15 cellular contexts compared by ENCODE assay signal in the genomic region with DNA sequence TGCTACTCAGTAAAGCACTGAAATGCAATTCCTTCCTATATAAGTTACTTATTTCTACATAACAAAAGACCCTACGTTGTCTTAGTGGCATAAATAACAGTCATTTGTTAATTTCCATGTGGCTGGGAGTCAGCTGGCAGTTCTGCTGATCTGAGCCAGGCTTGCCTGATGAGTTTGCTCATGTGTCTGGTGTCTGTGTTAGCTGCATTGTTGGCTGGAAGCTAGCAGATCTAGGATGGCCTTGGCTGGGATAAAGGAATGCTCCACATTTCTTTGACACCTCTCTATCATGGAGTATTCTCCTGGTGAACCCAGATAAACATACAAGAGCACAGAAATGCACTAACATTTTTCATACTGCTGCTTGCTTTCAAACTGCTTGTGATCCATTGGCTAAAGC.
DNase-seq lines count a peak whose midpoint lies in the region; ATAC-seq and TF ChIP-seq lines count a peak whose summit lies in the region.
"Had no signal": no experiment of that assay in that cellular context is flagged by ENCODE, and none has a peak within 500 bp of the region (broad histone marks: within the 10 kb centered on the region; RNA-seq: fewer than 3 reads in every experiment).

No MANE protein-coding gene starts in this region.

- H3K4me1 ChIP-seq in left ventricle myocardium inferior (peaks cover 17% of the 10 kb centered on the region), spleen (no peaks in the 10 kb centered on the region), esophagus muscularis mucosa (no peaks in the 10 kb centered on the region)
- H3K4me1 ChIP-seq: BLaER1 treated with 17β-estradiol and CSF1 and Interleukin-3, amounts not matched to agents 10 nM and 100 nM had no signal

- H3K9me3 ChIP-seq in left ventricle myocardium inferior (replicated peaks): peaks cover 15% of the 10 kb centered on the region
- H3K9me3 ChIP-seq in spleen: peaks cover 0 to 9% (median 0%) of the 10 kb centered on the region in 8 donors
- no peaks in the 10 kb centered on the region for H3K9me3 ChIP-seq in esophagus muscularis mucosa
- H3K9me3 ChIP-seq: BLaER1 treated with 17β-estradiol and CSF1 and Interleukin-3, amounts not matched to agents 10 nM and 100 nM had no signal

- TF ChIP-seq CTCF in left ventricle myocardium inferior (IDR thresholded peaks at IDR 0.05; ENCODE audit: borderline replicate concordance): no peak
- no peak for TF ChIP-seq CTCF in spleen (IDR thresholded peaks at IDR 0.05 in 8 of 11, conservative IDR thresholded peaks at IDR 0.05 in 3 of 11)
- no peak for TF ChIP-seq CTCF in esophagus muscularis mucosa (IDR thresholded peaks at IDR 0.05)

- H3K27ac ChIP-seq in left ventricle myocardium inferior (replicated peaks) (peak overlapping the region; percentile 39), spleen (no peak overlapping the region), esophagus muscularis mucosa (replicated peaks in 1 of 4) (no peak overlapping the region)
- H3K27ac ChIP-seq: BLaER1 treated with 17β-estradiol and CSF1 and Interleukin-3, amounts not matched to agents 10 nM and 100 nM; GM23248 had no signal

- DNase-seq in Right ventricle myocardium superior (no peak), cardiac septum (ENCODE audit: low spot score) (no peak), left ventricle myocardium inferior (peak; percentile 18), islet precursor cell (peak; percentile 65), NCI-H82 treated with DMSO at 0.1 percent for 48 hours (lab: John Stamatoyannopoulos, UW; ENCODE audit: unreplicated experiment) (no peak), spleen (no peak), esophagus muscularis mucosa (ENCODE audit: extremely low spot score) (no peak)
- DNase-seq: 8988T; AML-193; CD4-positive, CD25-positive, alpha-beta regulatory T cell; DMS 273 treated with DMSO at 0.1 percent for 48 hours; GM23248; H7 had no signal

- 30 to 67% (median 50%) methylated on average over 1 of the region's 1 CpG for WGBS in spleen, 5 donors
- 22% methylated on average over 1 of the region's 1 CpG for WGBS in esophagus muscularis mucosa

- TF ChIP-seq POLR2A in spleen (IDR thresholded peaks at IDR 0.05): no peak
- TF ChIP-seq POLR2A in esophagus muscularis mucosa (IDR thresholded peaks at IDR 0.05; ENCODE audit: low read depth): no peak

- intact Hi-C loops in Right ventricle myocardium superior (cut with DNase I): no loop called here
- intact Hi-C loops in cardiac septum (cut with DNase I): no loop called here
- intact Hi-C loops in left ventricle myocardium inferior (cut with micrococcal nuclease): no loop called here
- intact Hi-C loops in spleen (cut with DNase I; ENCODE audit: low total_unique reads): no loop called here
- intact Hi-C loops in esophagus muscularis mucosa (cut with DNase I): no loop called here

- H3K4me3 ChIP-seq in left ventricle myocardium inferior (no peak overlapping the region), spleen (no peak overlapping the region), esophagus muscularis mucosa (no peak overlapping the region)
- H3K4me3 ChIP-seq: BLaER1 treated with 17β-estradiol and CSF1 and Interleukin-3, amounts not matched to agents 10 nM and 100 nM; GM23248 had no signal

- no peak for TF ChIP-seq EP300 in esophagus muscularis mucosa (IDR thresholded peaks at IDR 0.05)

- H3K36me3 ChIP-seq in left ventricle myocardium inferior (no peaks in the 10 kb centered on the region), spleen (no peaks in the 10 kb centered on the region), esophagus muscularis mucosa (no peaks in the 10 kb centered on the region)
- H3K36me3 ChIP-seq: BLaER1 treated with 17β-estradiol and CSF1 and Interleukin-3, amounts not matched to agents 10 nM and 100 nM had no signal

- H3K27me3 ChIP-seq in left ventricle myocardium inferior (ENCODE audit: low read depth) (no peaks in the 10 kb centered on the region), spleen (replicated peaks in 1 of 7) (no peaks in the 10 kb centered on the region), esophagus muscularis mucosa (no peaks in the 10 kb centered on the region)
- H3K27me3 ChIP-seq: BLaER1 treated with 17β-estradiol and CSF1 and Interleukin-3, amounts not matched to agents 10 nM and 100 nM had no signal

- ATAC-seq in Right ventricle myocardium superior (ENCODE audit: poor library complexity) (peak; percentile 68), HG02840 (IDR thresholded peaks at IDR 0.05; ENCODE audit: low FRiP score, unreplicated experiment) (no peak)

Comparison
In these comparisons a context has a peak if more than half of its experiments do, and no peak if none do; other contexts are left out.
1. DNase-seq: peak in left ventricle myocardium inferior (single experiment) and islet precursor cell (single experiment); none in Right ventricle myocardium superior (single experiment), cardiac septum (single experiment), NCI-H82 treated with DMSO at 0.1 percent for 48 hours (single experiment), spleen (single experiment) and esophagus muscularis mucosa (single experiment).